8 cellular contexts compared by ENCODE assay signal in genomic region chr12:132761911-132762583, GRCh38. TPM values are rescaled to one million over a fixed set of nuclear protein-coding genes. Genes with fewer than 3 reads are reported as not detected.
DNase-seq lines count a peak whose midpoint lies in the region; ATAC-seq and TF ChIP-seq lines count a peak whose summit lies in the region.

No MANE protein-coding gene starts in this region.

- H3K27ac ChIP-seq in duodenal mucosa (ENCODE audit: low read depth, low read length) (peak overlapping the region; percentile 97), lower lobe of right lung (peak overlapping the region; percentile 97)

- H3K9me3 Mint-ChIP-seq in activated CD4-positive, alpha-beta memory T cell treated with anti-CD3 and anti-CD28 coated beads for 36 hours, result no peaks in the 10 kb centered on the region

- peaks cover 24% of the 10 kb centered on the region for H3K4me1 Mint-ChIP-seq in activated CD4-positive, alpha-beta memory T cell treated with anti-CD3 and anti-CD28 coated beads for 36 hours (ENCODE audit: low read depth)

- ATAC-seq in GM19043 (IDR thresholded peaks at IDR 0.05; ENCODE audit: low read depth, unreplicated experiment) (peak; percentile 66), HG03354 (IDR thresholded peaks at IDR 0.05; ENCODE audit: poor library complexity, severe bottlenecking, unreplicated experiment) (peak; percentile 85), lower lobe of right lung (peak; percentile 93 to 96)

- H3K36me3 ChIP-seq in BJ (ENCODE audit: control insufficient read depth, insufficient read depth, low read length), result peaks cover 1% of the 10 kb centered on the region; the same call in 1 of the 2 replicates
- H3K36me3 ChIP-seq in duodenal mucosa (ENCODE audit: control insufficient read depth in 1 of 2, insufficient read depth in 2 of 2, low read length in 2 of 2), result peaks cover 0 to 5% of the 10 kb centered on the region in 2 donors
- H3K36me3 ChIP-seq in lower lobe of right lung, result peaks cover 11% of the 10 kb centered on the region

- H3K4me3 Mint-ChIP-seq in activated CD4-positive, alpha-beta memory T cell treated with anti-CD3 and anti-CD28 coated beads for 36 hours, result peak overlapping the region; percentile 75

- CTCF ChIA-PET in BJ (lab: Yijun Ruan, JAX), result interaction anchor here (0.6 to 1.2 kb wide), 2 partner anchors 14 to 49 kb away, joined by 3 to 4 read pairs; no protein-coding TSS in a partner anchor
- CTCF ChIA-PET in activated CD4-positive, alpha-beta memory T cell treated with anti-CD3 and anti-CD28 coated beads for 36 hours (lab: Charles Lee), result no interaction called here

- peak overlapping the region; percentile 88 for H3K27ac Mint-ChIP-seq in activated CD4-positive, alpha-beta memory T cell treated with anti-CD3 and anti-CD28 coated beads for 36 hours

- intact Hi-C loops in activated CD4-positive, alpha-beta memory T cell treated with anti-CD3 and anti-CD28 coated beads for 36 hours (cut with micrococcal nuclease), result loop anchor here (2.0 to 5.0 kb wide), 6 partner anchors 67 to 370 kb away; partner anchors contain the start of genes CHFR, GOLGA3, ZNF10 and ZNF140
- intact Hi-C loops in lower lobe of right lung (cut with DNase I), result no loop called here

- no peaks in the 10 kb centered on the region for H3K27me3 Mint-ChIP-seq in activated CD4-positive, alpha-beta memory T cell treated with anti-CD3 and anti-CD28 coated beads for 36 hours

- H3K9ac ChIP-seq in duodenal mucosa (ENCODE audit: low read depth in 1 of 2, low read length in 2 of 2), result peak overlapping the region; percentile 81

- H3K27me3 ChIP-seq in BJ (ENCODE audit: control insufficient read depth, insufficient read depth, low read length) (no peaks in the 10 kb centered on the region), duodenal mucosa (ENCODE audit: control insufficient read depth in 1 of 2, insufficient read depth in 2 of 2, low read length in 2 of 2) (no peaks in the 10 kb centered on the region), lower lobe of right lung (ENCODE audit: low read depth) (no peaks in the 10 kb centered on the region)

- H3K36me3 Mint-ChIP-seq in activated CD4-positive, alpha-beta memory T cell treated with anti-CD3 and anti-CD28 coated beads for 36 hours, result peaks cover 27% of the 10 kb centered on the region

- no peaks in the 10 kb centered on the region for H3K9me3 ChIP-seq in duodenal mucosa (ENCODE audit: control insufficient read depth in 1 of 2, low read length in 2 of 2)
- H3K9me3 ChIP-seq in lower lobe of right lung, result no peaks in the 10 kb centered on the region

- peak; percentile 49 for DNase-seq in BJ (ENCODE audit: low read depth)
- peak; percentile 92 for DNase-seq in NCI-H748 (lab: John Stamatoyannopoulos, UW; ENCODE audit: unreplicated experiment)
- DNase-seq in activated CD4-positive, alpha-beta memory T cell treated with anti-CD3 and anti-CD28 coated beads for 36 hours, result peak; percentile 88
- DNase-seq in lower lobe of right lung, result peak; percentile 91
- DNase-seq in stimulated activated CD4-positive, alpha-beta T cell treated with anti-CD3 and anti-CD28 coated beads, Interleukin-4, amount 100 ng/mL, for 48 hours (ENCODE audit: low read depth in 2 of 2), result peak; percentile 81 to 82

- H3K4me1 ChIP-seq in duodenal mucosa (ENCODE audit: control insufficient read depth in 1 of 2, insufficient read depth in 2 of 2, low read length in 2 of 2) (peaks cover 8 to 11% of the 10 kb centered on the region in 2 donors), lower lobe of right lung (peaks cover 41% of the 10 kb centered on the region)

- POLR2A ChIA-PET in BJ (lab: Charles Lee), result no interaction called here
- POLR2A ChIA-PET in activated CD4-positive, alpha-beta memory T cell treated with anti-CD3 and anti-CD28 coated beads for 36 hours (lab: Charles Lee), result no interaction called here

- peak; percentile 25; the same call in 1 of the 2 replicates for TF ChIP-seq CTCF in BJ (IDR thresholded peaks at IDR 0.05; ENCODE audit: insufficient read depth, low read depth, low read length)
- peak; percentile 39 for TF ChIP-seq CTCF in lower lobe of right lung (IDR thresholded peaks at IDR 0.05)

- H3K4me3 ChIP-seq in BJ (ENCODE audit: low read depth, low read length) (peak overlapping the region; percentile 90), duodenal mucosa (ENCODE audit: low read depth in 1 of 2, low read length in 2 of 2) (peak overlapping the region; percentile 64 to 72), lower lobe of right lung (peak overlapping the region; percentile 70)

RNA-seq across cellular contexts. Expression of gene ANKLE2, which starts 0.4 kb away (rescaled TPM):
- 78.8 and 119 TPM in 2 replicates for polyA plus RNA-seq in BJ (2011; rRNA removed)
- 183 and 254 TPM in 2 replicates for polyA minus RNA-seq in BJ (2011; rRNA and poly(A)+ RNA removed)
- 100 to 1,000 TPM; 112 to 123 TPM for total RNA-seq in activated CD4-positive, alpha-beta memory T cell treated with anti-CD3 and anti-CD28 coated beads for 36 hours
- total RNA-seq in lower lobe of right lung, result 49.6 TPM

RNA-seq across cellular contexts. Expression of gene PGAM5, which starts 51.4 kb away (rescaled TPM):
- 12.4 and 17.7 TPM in 2 replicates for polyA plus RNA-seq in BJ (2011; rRNA removed)
- polyA minus RNA-seq in BJ (2011; rRNA and poly(A)+ RNA removed), result 38.2 and 50.3 TPM in 2 replicates
- 10 to 100 TPM; 54.3 to 56.4 TPM for total RNA-seq in activated CD4-positive, alpha-beta memory T cell treated with anti-CD3 and anti-CD28 coated beads for 36 hours
- 21.7 TPM for total RNA-seq in lower lobe of right lung

Comparison
In these comparisons a context has a peak if more than half of its experiments do, and no peak if none do; other contexts are left out.
1. Peak in every context shown above with its lines: DNase-seq, ATAC-seq, H3K4me3 ChIP-seq and H3K27ac ChIP-seq.